ENCODE assay signal across 36 cellular contexts in the genomic region with DNA sequence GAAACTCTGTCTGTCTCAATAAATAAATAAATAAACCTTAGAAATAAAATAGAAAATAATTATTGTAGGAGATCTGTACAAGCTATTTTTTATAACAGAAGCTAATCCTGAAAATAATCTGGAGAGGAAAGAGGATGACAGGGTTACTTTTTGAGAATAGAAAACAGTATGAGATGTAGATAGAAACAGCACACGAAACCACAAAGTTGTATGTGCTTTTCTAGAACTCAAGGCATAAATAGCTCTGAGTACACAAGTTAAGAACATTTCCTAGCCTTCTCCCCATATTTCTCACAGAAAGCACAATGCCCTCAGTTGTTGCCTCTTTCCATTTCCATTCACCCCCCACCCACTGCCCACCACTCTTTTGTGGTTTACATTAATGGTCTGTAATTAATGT. TPM values are rescaled to one million over a fixed set of nuclear protein-coding genes. Genes with fewer than 3 reads are reported as not detected.
"Had no signal": no experiment of that assay in that cellular context is flagged by ENCODE, and none has a peak within 500 bp of the region (broad histone marks: within the 10 kb centered on the region; RNA-seq: fewer than 3 reads in every experiment).

No MANE protein-coding gene starts in this region.

- DNase-seq: activated B cell treated with CpG ODN at 0.5 μM for 24 hours; activated CD4-positive, alpha-beta memory T cell treated with anti-CD3 and anti-CD28 coated beads for 36 hours; activated CD4-positive, alpha-beta T cell treated with anti-CD3 and anti-CD28 coated beads for 4 hours; activated CD4-positive, alpha-beta T cell treated with anti-CD3 and anti-CD28 coated beads, Interleukin-2, amount 50 U/mL, for 1 hour; activated CD4-positive, CD25-positive, alpha-beta regulatory T cell treated with anti-CD3 and anti-CD28 coated beads, Interleukin-2, amount 50 U/mL, for 72 hours; activated CD8-positive, alpha-beta memory T cell treated with anti-CD3 and anti-CD28 coated beads, Interleukin-2, amount 10 ng/mL, durations not matched to agents 7 days and 5 days; activated CD8-positive, alpha-beta memory T cell treated with anti-CD3 and anti-CD28 coated beads, Interleukin-2, amount 50 U/mL, for 48 hours; activated effector memory CD4-positive, alpha-beta T cell treated with anti-CD3 and anti-CD28 coated beads, Interleukin-2, amount 50 U/mL, for 16 hours; activated naive CD4-positive, alpha-beta T cell; activated naive CD4-positive, alpha-beta T cell treated with anti-CD3 and anti-CD28 coated beads, Interleukin-2, amount 50 U/mL, for 16 hours; activated naive CD8-positive, alpha-beta T cell treated with anti-CD3 and anti-CD28 coated beads for 36 hours; activated T-cell treated with anti-CD3 and anti-CD28 coated beads, Interleukin-2, amount 50 U/mL, for 48 hours; amniotic stem cell; aorta; Kasumi-1; KG1; MG63; MV-4-11; NCI-H1092; NCI-H187 treated with DMSO at 0.1 percent for 48 hours; NCI-H2081; NCI-H2171 treated with DMSO at 0.1 percent for 48 hours; NCI-H2227 treated with DMSO at 0.1 percent for 48 hours; NCI-H446; NCI-H510A treated with DMSO at 0.1 percent for 48 hours; NCI-H526 treated with DMSO at 0.1 percent for 48 hours; NCI-H82; SIG-M5; T-cell; T-helper 17 cell had no signal

- H3K27me3 ChIP-seq: cardiac muscle cell, MG63 had no signal

- H3K27me3 Mint-ChIP-seq: activated B cell treated with CpG ODN at 0.5 μM for 24 hours; activated naive CD8-positive, alpha-beta T cell treated with anti-CD3 and anti-CD28 coated beads for 36 hours had no signal

- H3K9me3 Mint-ChIP-seq: activated B cell treated with CpG ODN at 0.5 μM for 24 hours; activated CD4-positive, alpha-beta memory T cell treated with anti-CD3 and anti-CD28 coated beads for 36 hours; activated T-helper 17 cell treated with anti-CD3 and anti-CD28 coated beads, Interleukin-2, amount 50 U/mL, for 72 hours; central memory CD8-positive, alpha-beta T cell; T-cell had no signal

- H3K36me3 Mint-ChIP-seq: activated CD4-positive, alpha-beta memory T cell treated with anti-CD3 and anti-CD28 coated beads for 36 hours; activated CD8-positive, alpha-beta memory T cell treated with anti-CD3 and anti-CD28 coated beads, Interleukin-2, amount 10 ng/mL, durations not matched to agents 7 days and 5 days; T-cell had no signal

- H3K4me3 Mint-ChIP-seq: activated B cell treated with CpG ODN at 0.5 μM for 24 hours; activated CD4-positive, alpha-beta memory T cell treated with anti-CD3 and anti-CD28 coated beads for 36 hours; activated CD8-positive, alpha-beta memory T cell treated with anti-CD3 and anti-CD28 coated beads, Interleukin-2, amount 10 ng/mL, durations not matched to agents 7 days and 5 days; activated naive CD8-positive, alpha-beta T cell treated with anti-CD3 and anti-CD28 coated beads for 36 hours; activated T-helper 17 cell treated with anti-CD3 and anti-CD28 coated beads, Interleukin-2, amount 50 U/mL, for 72 hours; central memory CD8-positive, alpha-beta T cell; T-cell; T-helper 17 cell had no signal

- H3K27ac Mint-ChIP-seq: activated B cell treated with CpG ODN at 0.5 μM for 24 hours; activated CD4-positive, alpha-beta memory T cell treated with anti-CD3 and anti-CD28 coated beads for 36 hours; activated CD8-positive, alpha-beta memory T cell treated with anti-CD3 and anti-CD28 coated beads, Interleukin-2, amount 10 ng/mL, durations not matched to agents 7 days and 5 days; activated naive CD8-positive, alpha-beta T cell treated with anti-CD3 and anti-CD28 coated beads for 36 hours; activated T-helper 17 cell treated with anti-CD3 and anti-CD28 coated beads, Interleukin-2, amount 50 U/mL, for 72 hours; T-cell; T-helper 17 cell had no signal

- H3K4me1 Mint-ChIP-seq: activated B cell treated with CpG ODN at 0.5 μM for 24 hours; activated naive CD8-positive, alpha-beta T cell treated with anti-CD3 and anti-CD28 coated beads for 36 hours; central memory CD8-positive, alpha-beta T cell; T-cell had no signal

- H3K4me3 ChIP-seq: cardiac muscle cell, MG63 had no signal

- H3K27ac ChIP-seq: cardiac muscle cell, RWPE1, VCaP had no signal

- H3K36me3 ChIP-seq: cardiac muscle cell, MG63 had no signal

RNA-seq across cellular contexts. Expression of a gene that starts 35.7 kb away (rescaled TPM):
- total RNA-seq: activated B cell treated with CpG ODN at 0.5 μM for 24 hours; activated CD4-positive, alpha-beta memory T cell treated with anti-CD3 and anti-CD28 coated beads for 36 hours; activated CD8-positive, alpha-beta memory T cell treated with anti-CD3 and anti-CD28 coated beads, Interleukin-2, amount 10 ng/mL, durations not matched to agents 7 days and 5 days; activated naive CD8-positive, alpha-beta T cell treated with anti-CD3 and anti-CD28 coated beads for 36 hours; SK-MEL-5; T-helper 17 cell had no signal
